35 cellular contexts compared by ENCODE assay signal in the genomic region with DNA sequence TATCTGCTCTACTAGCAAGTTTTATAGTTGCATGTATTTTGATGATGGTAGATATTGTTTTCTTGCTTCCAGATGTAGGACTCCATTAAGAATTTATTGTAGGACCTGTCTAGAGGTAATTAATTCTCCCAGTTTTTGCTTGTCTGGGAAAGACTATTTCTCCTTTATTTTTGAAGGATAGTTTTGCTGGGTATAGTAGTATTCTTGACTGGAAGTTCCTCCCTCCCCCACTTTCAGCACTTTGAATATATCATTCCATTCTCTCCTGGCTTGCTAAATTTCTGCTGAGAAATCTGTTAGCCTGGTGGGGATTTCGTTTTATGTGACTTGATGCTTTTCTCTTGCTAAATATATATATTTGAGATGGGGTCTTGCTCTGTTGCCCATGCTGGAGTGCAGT.
"Had no signal": no experiment of that assay in that cellular context is flagged by ENCODE, and none has a peak within 500 bp of the region (broad histone marks: within the 10 kb centered on the region; RNA-seq: fewer than 3 reads in every experiment).

No MANE protein-coding gene starts in this region.

- ATAC-seq: activated CD8-positive, alpha-beta T cell treated with anti-CD3 and anti-CD28 coated beads for 36 hours; activated naive CD4-positive, alpha-beta T cell treated with anti-CD3 and anti-CD28 coated beads, Interleukin-2, amount 50 U/mL, for 72 hours; activated T-cell treated with anti-CD3 and anti-CD28 coated beads, Interleukin-2, amount 50 U/mL, for 4 hours; activated T-cell treated with anti-CD3 and anti-CD28 coated beads, Interleukin-2, amount 50 U/mL, for 72 hours; activated T-helper 17 cell treated with anti-CD3 and anti-CD28 coated beads, Interleukin-2, amount 50 U/mL, for 72 hours; body of pancreas had no signal

- H3K4me1 ChIP-seq: adrenal gland, body of pancreas, breast epithelium had no signal

- H3K4me3 Mint-ChIP-seq: activated B cell treated with CpG ODN at 0.5 μM for 24 hours; activated CD4-positive, alpha-beta memory T cell treated with anti-CD3 and anti-CD28 coated beads for 36 hours; activated CD4-positive, alpha-beta T cell treated with anti-CD3 and anti-CD28 coated beads, Interleukin-2, amount 10 ng/mL, durations not matched to agents 24 days and 14 days; activated CD8-positive, alpha-beta T cell treated with anti-CD3 and anti-CD28 coated beads for 36 hours; activated naive CD4-positive, alpha-beta T cell treated with anti-CD3 and anti-CD28 coated beads for 36 hours; activated naive CD8-positive, alpha-beta T cell treated with anti-CD3 and anti-CD28 coated beads for 36 hours; activated T-cell treated with anti-CD3 and anti-CD28 coated beads, Interleukin-2, amount 50 U/mL, for 4 hours; activated T-cell treated with anti-CD3 and anti-CD28 coated beads, Interleukin-2, amount 50 U/mL, for 72 hours; activated T-helper 1 cell treated with anti-CD3 and anti-CD28 coated beads, Interleukin-12 subunit alpha, Interleukin-12 subunit beta, Interleukin-2, Interleukin-4 antibody, amounts not matched to agents 30 ng/mL and 10 ng/mL and 1 ng/mL, durations not matched to agents 14 hours and 24 hours and 36 hours; activated T-helper 17 cell treated with anti-CD3 and anti-CD28 coated beads, Interleukin-2, amount 50 U/mL, for 72 hours; T-helper 1 cell treated with Interleukin-12 subunit alpha and Interleukin-12 subunit beta and Interleukin-4 antibody, amounts not matched to agents 30 μg/mL and 1 μg/mL, for 36 hours; T-helper 2 cell treated with Interferon-gamma antibody and Interleukin-4, amounts not matched to agents 5 μg/mL and 100 μg/mL, for 36 hours had no signal

- H3K27ac ChIP-seq: adrenal gland, body of pancreas, brain microvascular endothelial cell, breast epithelium, VCaP had no signal

- H3K27me3 ChIP-seq: adrenal gland, body of pancreas, brain microvascular endothelial cell, breast epithelium had no signal

- H3K9me3 Mint-ChIP-seq: activated T-helper 17 cell treated with anti-CD3 and anti-CD28 coated beads, Interleukin-2, amount 50 U/mL, for 72 hours had no signal

- H3K27ac Mint-ChIP-seq: activated B cell treated with CpG ODN at 0.5 μM for 24 hours; activated CD4-positive, alpha-beta memory T cell treated with anti-CD3 and anti-CD28 coated beads for 36 hours; activated CD4-positive, alpha-beta T cell treated with anti-CD3 and anti-CD28 coated beads, Interleukin-2, amount 10 ng/mL, durations not matched to agents 24 days and 14 days; activated CD8-positive, alpha-beta T cell treated with anti-CD3 and anti-CD28 coated beads for 36 hours; activated naive CD4-positive, alpha-beta T cell treated with anti-CD3 and anti-CD28 coated beads for 36 hours; activated naive CD8-positive, alpha-beta T cell treated with anti-CD3 and anti-CD28 coated beads for 36 hours; activated T-cell treated with anti-CD3 and anti-CD28 coated beads, Interleukin-2, amount 50 U/mL, for 72 hours; activated T-helper 1 cell treated with anti-CD3 and anti-CD28 coated beads, Interleukin-12 subunit alpha, Interleukin-12 subunit beta, Interleukin-2, Interleukin-4 antibody, amounts not matched to agents 30 ng/mL and 10 ng/mL and 1 ng/mL, durations not matched to agents 14 hours and 24 hours and 36 hours; activated T-helper 17 cell treated with anti-CD3 and anti-CD28 coated beads, Interleukin-2, amount 50 U/mL, for 72 hours; T-helper 1 cell treated with Interleukin-12 subunit alpha and Interleukin-12 subunit beta and Interleukin-4 antibody, amounts not matched to agents 30 μg/mL and 1 μg/mL, for 36 hours; T-helper 2 cell treated with Interferon-gamma antibody and Interleukin-4, amounts not matched to agents 5 μg/mL and 100 μg/mL, for 36 hours had no signal

- H3K36me3 ChIP-seq: adrenal gland, brain microvascular endothelial cell, breast epithelium had no signal

- DNase-seq: activated B cell treated with CpG ODN at 0.5 μM for 24 hours; activated CD4-positive, alpha-beta memory T cell treated with anti-CD3 and anti-CD28 coated beads for 36 hours; activated CD4-positive, alpha-beta T cell treated with anti-CD3 and anti-CD28 coated beads for 4 hours; activated CD4-positive, alpha-beta T cell treated with anti-CD3 and anti-CD28 coated beads, Interleukin-2, amount 10 ng/mL, durations not matched to agents 24 days and 14 days; activated CD4-positive, alpha-beta T cell treated with anti-CD3 and anti-CD28 coated beads, Interleukin-2, amount 50 U/mL, for 1 hour; activated CD4-positive, alpha-beta T cell treated with anti-CD3 and anti-CD28 coated beads, Interleukin-2, amount 50 U/mL, for 4 hours; activated CD4-positive, CD25-positive, alpha-beta regulatory T cell treated with anti-CD3 and anti-CD28 coated beads, Interleukin-2, amount 50 U/mL, for 72 hours; activated CD8-positive, alpha-beta memory T cell treated with anti-CD3 and anti-CD28 coated beads, Interleukin-2, amount 50 U/mL, for 4 hours; activated CD8-positive, alpha-beta T cell treated with anti-CD3 and anti-CD28 coated beads for 36 hours; activated effector memory CD4-positive, alpha-beta T cell treated with anti-CD3 and anti-CD28 coated beads, Interleukin-2, amount 50 U/mL, for 16 hours; activated gamma-delta T cell treated with Interleukin-2 at 50 U/mL for 16 hours; activated naive CD4-positive, alpha-beta T cell; activated naive CD4-positive, alpha-beta T cell treated with anti-CD3 and anti-CD28 coated beads for 36 hours; activated naive CD4-positive, alpha-beta T cell treated with anti-CD3 and anti-CD28 coated beads, Interleukin-2, amount 50 U/mL, for 16 hours; activated naive CD8-positive, alpha-beta T cell treated with anti-CD3 and anti-CD28 coated beads for 36 hours; activated T-cell treated with anti-CD3 and anti-CD28 coated beads for 4 hours; activated T-cell treated with anti-CD3 and anti-CD28 coated beads, Interleukin-2, amount 50 U/mL, for 1 hour; activated T-cell treated with anti-CD3 and anti-CD28 coated beads, Interleukin-2, amount 50 U/mL, for 4 hours; activated T-cell treated with anti-CD3 and anti-CD28 coated beads, Interleukin-2, amount 50 U/mL, for 72 hours; adrenal gland; amniotic stem cell; aorta; body of pancreas; brain microvascular endothelial cell; central memory CD4-positive, alpha-beta T cell; T-helper 2 cell; T-helper 9 cell had no signal

- FAIRE-seq: astrocyte had no signal

- H3K9me3 ChIP-seq: adrenal gland, body of pancreas had no signal

- H3K4me3 ChIP-seq: adrenal gland, body of pancreas, breast epithelium had no signal

- H3K4me1 Mint-ChIP-seq: activated B cell treated with CpG ODN at 0.5 μM for 24 hours; activated CD4-positive, alpha-beta T cell treated with anti-CD3 and anti-CD28 coated beads, Interleukin-2, amount 10 ng/mL, durations not matched to agents 24 days and 14 days; activated naive CD8-positive, alpha-beta T cell treated with anti-CD3 and anti-CD28 coated beads for 36 hours; activated T-helper 17 cell treated with anti-CD3 and anti-CD28 coated beads, Interleukin-2, amount 50 U/mL, for 72 hours had no signal
